In genomic region chr17:31260151-31260550, GRCh38 we compare ENCODE assay signal across 30 cellular contexts. TPM values are rescaled to one million over a fixed set of nuclear protein-coding genes. Genes with fewer than 3 reads are reported as not detected.
A peak's percentile ranks its signal among the peaks of the same experiment; 100 is the strongest.
DNase-seq lines count a peak whose midpoint lies in the region; ATAC-seq, FAIRE-seq and TF ChIP-seq lines count a peak whose summit lies in the region.
"Had no signal": no experiment of that assay in that cellular context is flagged by ENCODE, and none has a peak within 500 bp of the region (broad histone marks: within the 10 kb centered on the region; RNA-seq: fewer than 3 reads in every experiment).

No MANE protein-coding gene starts in this region.

- H2BK15ac ChIP-seq in IMR-90 (ENCODE audit: low read depth, low read length), result no peak overlapping the region

- H3K4me1 ChIP-seq in HepG2 (ENCODE audit: insufficient read depth, low read length) (no peaks in the 10 kb centered on the region), right lobe of liver (no peaks in the 10 kb centered on the region), IMR-90 (ENCODE audit: control insufficient read depth, insufficient read depth, low read length) (no peaks in the 10 kb centered on the region), endodermal cell (ENCODE audit: control insufficient read depth, insufficient read depth, low read length) (no peaks in the 10 kb centered on the region), right atrium auricular region (no peaks in the 10 kb centered on the region)
- H3K4me1 ChIP-seq: BE2C, BLaER1 had no signal

- no peak for FAIRE-seq in HepG2 (lab: Jason Lieb, UNC)
- FAIRE-seq: GM12891, GM19239 had no signal

- TF ChIP-seq POLR2A in HepG2 (IDR thresholded peaks at IDR 0.05; ENCODE audit: insufficient read depth in 1 of 2, low read depth in 2 of 2, low read length in 2 of 2), result no peak
- TF ChIP-seq POLR2A in right lobe of liver (IDR thresholded peaks at IDR 0.05), result no peak
- no peak for TF ChIP-seq POLR2A in IMR-90 (IDR thresholded peaks at IDR 0.05; ENCODE audit: low read depth, low read length)

- no peaks in the 10 kb centered on the region for H3K9me3 Mint-ChIP-seq in endodermal cell
- H3K9me3 Mint-ChIP-seq: CD14-positive monocyte; CD4-positive, alpha-beta memory T cell; CD4-positive, CD25-positive, alpha-beta regulatory T cell; CD8-positive, alpha-beta memory T cell had no signal

- H3K79me2 ChIP-seq in HepG2 (ENCODE audit: insufficient read depth, low read length), result no peaks in the 10 kb centered on the region

- H3K4me1 Mint-ChIP-seq in endodermal cell, result no peaks in the 10 kb centered on the region
- H3K4me1 Mint-ChIP-seq: CD4-positive, alpha-beta memory T cell; CD8-positive, alpha-beta memory T cell had no signal

- H3K27ac ChIP-seq in HepG2 (ENCODE audit: extremely low read length, insufficient read depth, low read length) (no peak overlapping the region), right lobe of liver (no peak overlapping the region), IMR-90 (ENCODE audit: insufficient read depth, low read length) (no peak overlapping the region), endodermal cell (ENCODE audit: low read depth, low read length) (no peak overlapping the region), right atrium auricular region (no peak overlapping the region)
- H3K27ac ChIP-seq: 22Rv1, BLaER1 had no signal

- no peaks in the 10 kb centered on the region for H4K20me1 ChIP-seq in HepG2 (ENCODE audit: insufficient read depth, low read length)
- no peaks in the 10 kb centered on the region for H4K20me1 ChIP-seq in IMR-90 (ENCODE audit: insufficient read depth, low read length)
- H4K20me1 ChIP-seq: BLaER1 had no signal

- H4K91ac ChIP-seq in IMR-90 (ENCODE audit: insufficient read depth, low read depth, low read length), result no peak overlapping the region

- no TSS peak for BruUV-seq in HepG2 (replicated peaks; lab: Mats Ljungman, UMichigan)
- BruUV-seq in IMR-90 (replicated peaks; lab: Mats Ljungman, UMichigan), result no TSS peak

- H3K9ac ChIP-seq in HepG2 (ENCODE audit: insufficient read depth, low read depth, low read length) (no peak overlapping the region), IMR-90 (ENCODE audit: low read depth, low read length) (no peak overlapping the region), endodermal cell (ENCODE audit: extremely low read depth, low read length, poor library complexity, severe bottlenecking) (no peak overlapping the region)
- H3K9ac ChIP-seq: BLaER1 had no signal

- H2BK120ac ChIP-seq in IMR-90 (ENCODE audit: low read depth, low read length), result no peak overlapping the region

- H2BK5ac ChIP-seq in IMR-90 (ENCODE audit: low read depth, low read length, poor library complexity, severe bottlenecking), result no peak overlapping the region

- dilution Hi-C loops in IMR-90 (cut with HindIII; ENCODE audit: low sequenced_read_pairs, unreplicated experiment), result no loop called here

- DNase-seq in HepG2 (ENCODE audit: low spot score), result no peak
- DNase-seq in right lobe of liver, result no peak
- DNase-seq in IMR-90, result no peak
- no peak for DNase-seq in endodermal cell
- DNase-seq in right atrium auricular region (ENCODE audit: low spot score), result no peak
- no peak for DNase-seq in middle frontal gyrus (ENCODE audit: extremely low spot score, low spot score)
- no peak for DNase-seq in GM19240 (ENCODE audit: insufficient read length, low spot score)
- DNase-seq: ACHN; BE2C; C1 segment of cervical spinal cord; CD4-positive, alpha-beta memory T cell; CD4-positive, CD25-positive, alpha-beta regulatory T cell; CD8-positive, alpha-beta memory T cell; COR-L47; DMS 273 treated with DMSO at 0.1 percent for 48 hours; DMS153; DMS53; DMS79; DND-41; EL; GDM1 had no signal

- no peak overlapping the region for H3K4me3 Mint-ChIP-seq in endodermal cell
- H3K4me3 Mint-ChIP-seq: CD14-positive monocyte; CD4-positive, alpha-beta memory T cell; CD4-positive, CD25-positive, alpha-beta regulatory T cell; CD8-positive, alpha-beta memory T cell had no signal

- H3K4me3 ChIP-seq in HepG2 (replicated peaks in 1 of 3; ENCODE audit: insufficient read depth in 1 of 3, low read depth in 2 of 3, low read length in 3 of 3) (no peak overlapping the region), right lobe of liver (no peak overlapping the region), IMR-90 (ENCODE audit: insufficient read depth, low read depth, low read length) (no peak overlapping the region), endodermal cell (ENCODE audit: low read length) (no peak overlapping the region), right atrium auricular region (no peak overlapping the region)
- H3K4me3 ChIP-seq: BLaER1 had no signal

- no peak overlapping the region for H2AK5ac ChIP-seq in IMR-90 (ENCODE audit: low read depth, low read length)

- CTCF ChIA-PET in HepG2 (lab: Yijun Ruan, JAX; ENCODE audit: low intra/inter-chr PET ratio, low total read pairs) (no interaction called here), IMR-90 (lab: Yijun Ruan, JAX) (no interaction called here)

- no peak overlapping the region for H3K4me2 ChIP-seq in HepG2 (ENCODE audit: low read depth, low read length)
- H3K4me2 ChIP-seq in IMR-90 (ENCODE audit: low read depth, low read length), result no peak overlapping the region
- H3K4me2 ChIP-seq: BLaER1 had no signal

- H3K79me1 ChIP-seq in IMR-90 (ENCODE audit: low read depth in 1 of 2, low read length in 2 of 2), result peaks cover 0 to 2% of the 10 kb centered on the region in 2 experiments; a peak in 2 of 4 replicates

- no peak overlapping the region for H3K23ac ChIP-seq in IMR-90 (ENCODE audit: low read depth, low read length)

- H3K27me3 Mint-ChIP-seq in endodermal cell (ENCODE audit: insufficient read depth), result no peaks in the 10 kb centered on the region
- H3K27me3 Mint-ChIP-seq: CD4-positive, alpha-beta memory T cell; CD4-positive, CD25-positive, alpha-beta regulatory T cell; CD8-positive, alpha-beta memory T cell had no signal

- H4K5ac ChIP-seq in IMR-90 (ENCODE audit: low read depth, low read length), result no peak overlapping the region

- in situ Hi-C loops in HepG2 (cut with HindIII; ENCODE audit: extremely low pct_ligation_motif_present, low pct_unique_long_range_greater_than_20kb), result no loop called here
- in situ Hi-C loops in IMR-90 (cut with MboI; ENCODE audit: low sequenced_read_pairs), result no loop called here

- H3K4ac ChIP-seq in IMR-90 (ENCODE audit: low read depth, low read length), result no peak overlapping the region

- no peak for TF ChIP-seq EP300 in HepG2 (IDR thresholded peaks at IDR 0.05; ENCODE audit: low read depth in 2 of 2, low read length in 2 of 2)
- no peak for TF ChIP-seq EP300 in HepG2 (CRISPR knock-in tag; IDR thresholded peaks at IDR 0.05; ENCODE audit: borderline replicate concordance)

- no peak overlapping the region for H3K56ac ChIP-seq in IMR-90 (ENCODE audit: extremely low read depth, insufficient read depth, low read length)

- H3K36me3 Mint-ChIP-seq in endodermal cell (ENCODE audit: low read depth), result peaks cover 29% of the 10 kb centered on the region
- H3K36me3 Mint-ChIP-seq: CD4-positive, CD25-positive, alpha-beta regulatory T cell had no signal

- H3K9me3 ChIP-seq in HepG2 (ENCODE audit: low read length), result no peaks in the 10 kb centered on the region
- no peaks in the 10 kb centered on the region for H3K9me3 ChIP-seq in right lobe of liver
- no peaks in the 10 kb centered on the region for H3K9me3 ChIP-seq in IMR-90 (ENCODE audit: control insufficient read depth, insufficient read depth, low read length)
- H3K9me3 ChIP-seq in endodermal cell (ENCODE audit: control insufficient read depth, low read length), result no peaks in the 10 kb centered on the region
- H3K9me3 ChIP-seq in right atrium auricular region, result no peaks in the 10 kb centered on the region
- H3K9me3 ChIP-seq: BE2C, BLaER1 had no signal

- H2AFZ ChIP-seq in HepG2 (ENCODE audit: low read length) (no peak overlapping the region), IMR-90 (replicated peaks; ENCODE audit: low read length, poor library complexity) (no peak overlapping the region)

- no peak overlapping the region for H3K14ac ChIP-seq in IMR-90 (replicated peaks; ENCODE audit: low read depth, low read length)

- H3K27me3 ChIP-seq in HepG2 (ENCODE audit: control insufficient read depth in 1 of 2, insufficient read depth in 2 of 2, low read length in 2 of 2), result no peaks in the 10 kb centered on the region
- no peaks in the 10 kb centered on the region for H3K27me3 ChIP-seq in right lobe of liver
- H3K27me3 ChIP-seq in IMR-90 (ENCODE audit: control insufficient read depth, insufficient read depth, low read length), result no peaks in the 10 kb centered on the region
- H3K27me3 ChIP-seq in endodermal cell (ENCODE audit: control insufficient read depth, insufficient read depth, low read length, poor library complexity, severe bottlenecking), result no peaks in the 10 kb centered on the region
- H3K27me3 ChIP-seq in right atrium auricular region, result no peaks in the 10 kb centered on the region
- H3K27me3 ChIP-seq: BE2C, BLaER1 had no signal

- H3K18ac ChIP-seq in IMR-90 (ENCODE audit: low read depth, low read length), result no peak overlapping the region

- no peak for TF ChIP-seq CTCF in HepG2 (CRISPR knock-in tag; IDR thresholded peaks at IDR 0.05)
- no peak for TF ChIP-seq CTCF in right lobe of liver (IDR thresholded peaks at IDR 0.05)
- TF ChIP-seq CTCF in IMR-90 (conservative IDR thresholded peaks at IDR 0.05; ENCODE audit: low read depth, low read length), result no peak
- TF ChIP-seq CTCF in endodermal cell (conservative IDR thresholded peaks at IDR 0.05), result no peak
- TF ChIP-seq CTCF in right atrium auricular region (IDR thresholded peaks at IDR 0.05), result no peak

- POLR2A ChIA-PET in HepG2 (lab: Yijun Ruan, JAX), result no interaction called here
- POLR2A ChIA-PET in IMR-90 (lab: Charles Lee; ENCODE audit: unreplicated experiment), result no interaction called here

- TF ChIP-seq RAD21 in HepG2 (CRISPR knock-in tag; IDR thresholded peaks at IDR 0.05) (no peak), IMR-90 (IDR thresholded peaks at IDR 0.05; ENCODE audit: low read length) (no peak)

- H4K8ac ChIP-seq in IMR-90 (ENCODE audit: low read depth in 2 of 2, low read length in 2 of 2), result no peak overlapping the region

- no peak overlapping the region for H2AK9ac ChIP-seq in IMR-90 (replicated peaks; ENCODE audit: low read depth, low read length, poor library complexity)

- no peak for ATAC-seq in HepG2
- ATAC-seq in right lobe of liver, result no peak
- ATAC-seq in IMR-90 (ENCODE audit: low read depth), result no peak

- intact Hi-C loops in HepG2 (cut with micrococcal nuclease; ENCODE audit: unreplicated experiment), result no loop called here
- intact Hi-C loops in right lobe of liver (cut with DNase I), result no loop called here
- intact Hi-C loops in IMR-90 (cut with micrococcal nuclease), result no loop called here

- peaks cover 2 to 26% of the 10 kb centered on the region in 2 experiments for H3K36me3 ChIP-seq in HepG2 (replicated peaks in 1 of 2; ENCODE audit: control insufficient read depth in 1 of 2, insufficient read depth in 2 of 2, low read length in 2 of 2)
- peaks cover 0 to 19% (median 0%) of the 10 kb centered on the region in 4 donors for H3K36me3 ChIP-seq in right lobe of liver
- peaks cover 8% of the 10 kb centered on the region for H3K36me3 ChIP-seq in IMR-90 (ENCODE audit: control insufficient read depth, insufficient read depth, low read length)
- peaks cover 49% of the 10 kb centered on the region for H3K36me3 ChIP-seq in endodermal cell (ENCODE audit: control insufficient read depth, insufficient read depth, low read length)
- peaks cover 29% of the 10 kb centered on the region for H3K36me3 ChIP-seq in right atrium auricular region
- H3K36me3 ChIP-seq: BE2C had no signal

- peak overlapping the region; percentile 26 for H3K27ac Mint-ChIP-seq in endodermal cell
- H3K27ac Mint-ChIP-seq: CD14-positive monocyte; CD8-positive, alpha-beta memory T cell had no signal

- H2BK20ac ChIP-seq in IMR-90 (ENCODE audit: low read depth, low read length), result no peak overlapping the region

- H3K9me1 ChIP-seq in IMR-90 (ENCODE audit: insufficient read depth, low read length), result peaks cover 2% of the 10 kb centered on the region

- 97% methylated on average over 3 of the region's 3 CpGs for WGBS in HepG2 (ENCODE audit: low lambda C conversion rate)
- 95% methylated on average over 3 of the region's 3 CpGs for WGBS in right lobe of liver (ENCODE audit: insufficient coverage, low coverage, low lambda C conversion rate, missing lambda C conversion rate)
- no CpG with 5 or more reads among the region's 3 CpGs for WGBS in IMR-90 (ENCODE audit: extremely low coverage in 2 of 2, insufficient read length in 1 of 2), 2 experiments
- WGBS in endodermal cell (ENCODE audit: insufficient coverage in 1 of 2, insufficient read length in 1 of 2), 2 experiments, result 93 to 100% methylated on average over 3 of the region's 3 CpGs

RNA-seq across cellular contexts. Expression of gene OMG, which starts 36.9 kb away (rescaled TPM):
- total RNA-seq in HepG2 (2016; rRNA removed; fragmentation: Illumina TruSeq; extraction: Trizol) (not detected in 2 replicates), right lobe of liver (under 1 TPM in 2 of 6 experiments, not detected in 4; 0.29 to 0.62 TPM), IMR-90 (2012; rRNA removed) (0.18 TPM in 1 of 2 replicates, not detected in the other), endodermal cell (not detected), right atrium auricular region (under 1 TPM; 0.47 to 0.74 TPM)
- total RNA-seq in HepG2 (2016; cell fraction: cytosol; rRNA removed; fragmentation: Illumina TruSeq; extraction: Trizol; ENCODE audit: low read depth), result not detected in 2 replicates
- total RNA-seq in HepG2 (2016; cell fraction: insoluble cytoplasmic fraction; rRNA removed; fragmentation: Illumina TruSeq; extraction: Trizol), result not detected in 2 replicates
- not detected in 2 replicates for total RNA-seq in HepG2 (2016; cell fraction: membrane; rRNA removed; fragmentation: Illumina TruSeq; extraction: Trizol)
- total RNA-seq in HepG2 (2016; cell fraction: nucleus; rRNA removed; fragmentation: Illumina TruSeq; extraction: Trizol), result not detected in 2 replicates
- polyA plus RNA-seq in HepG2 (2011; rRNA removed) (not detected in 2 replicates), IMR-90 (2012; rRNA removed) (not detected in 2 replicates)
- polyA plus RNA-seq in HepG2 (2011; cell fraction: cytosol; rRNA removed), result not detected in 2 replicates
- polyA plus RNA-seq in HepG2 (2011; cell fraction: nucleus; rRNA removed), result not detected in 2 replicates
- polyA plus RNA-seq in HepG2 (2012), result 0.24 TPM in 1 of 2 replicates, not detected in the other
- polyA plus RNA-seq in HepG2 (2016; cell fraction: cytosol; fragmentation: Illumina TruSeq; extraction: Trizol; ENCODE audit: low read depth), result not detected in 2 replicates
- polyA plus RNA-seq in HepG2 (2016; cell fraction: insoluble cytoplasmic fraction; fragmentation: Illumina TruSeq; extraction: Trizol; ENCODE audit: low read depth), result not detected in 2 replicates
- not detected in 2 replicates for polyA plus RNA-seq in HepG2 (2016; cell fraction: membrane; fragmentation: Illumina TruSeq; extraction: Trizol; ENCODE audit: low read depth)
- not detected in 2 replicates for polyA plus RNA-seq in HepG2 (2016; cell fraction: nucleus; fragmentation: Illumina TruSeq; extraction: Trizol; ENCODE audit: insufficient read depth, low read depth)
- not detected in 2 replicates for polyA minus RNA-seq in HepG2 (2011; rRNA and poly(A)+ RNA removed; ENCODE audit: low replicate concordance)
- not detected in 2 replicates for polyA minus RNA-seq in HepG2 (2011; cell fraction: cytosol; rRNA and poly(A)+ RNA removed)
- polyA minus RNA-seq in HepG2 (2011; cell fraction: nucleus; rRNA and poly(A)+ RNA removed), result 0.37 TPM in 1 of 2 replicates, not detected in the other
- 0.13 TPM in 1 of 2 replicates, not detected in the other for polyA plus RNA-seq in IMR-90 (2012; cell fraction: cytosol; rRNA removed)
- polyA plus RNA-seq in IMR-90 (2012; cell fraction: nucleus; rRNA removed; ENCODE audit: low replicate concordance), result not detected in 2 replicates
- polyA plus RNA-seq in endodermal cell (2013, experiment 1 of 2), result not detected
- polyA plus RNA-seq in endodermal cell (2013, experiment 2 of 2), result not detected
- total RNA-seq: A172, A673, Daoy had no signal
- polyA plus RNA-seq: CD8-positive, alpha-beta memory T cell had no signal

RNA-seq across cellular contexts. Expression of gene EVI2B, which starts 53.7 kb away (rescaled TPM):
- total RNA-seq in HepG2 (2016; rRNA removed; fragmentation: Illumina TruSeq; extraction: Trizol) (not detected in 2 replicates), right lobe of liver (1 to 10 TPM; 1.5 to 9.4 (median 4.9) TPM), IMR-90 (2012; rRNA removed) (under 0.01 TPM in 2 replicates), endodermal cell (not detected), right atrium auricular region (10 to 100 TPM in 1 of 2 donors, 1 to 10 TPM in 1; 5.6 to 11.3 TPM)
- total RNA-seq in HepG2 (2016; cell fraction: cytosol; rRNA removed; fragmentation: Illumina TruSeq; extraction: Trizol; ENCODE audit: low read depth), result not detected in 2 replicates
- total RNA-seq in HepG2 (2016; cell fraction: insoluble cytoplasmic fraction; rRNA removed; fragmentation: Illumina TruSeq; extraction: Trizol), result not detected in 2 replicates
- total RNA-seq in HepG2 (2016; cell fraction: membrane; rRNA removed; fragmentation: Illumina TruSeq; extraction: Trizol), result not detected in 2 replicates
- not detected in 2 replicates for total RNA-seq in HepG2 (2016; cell fraction: nucleus; rRNA removed; fragmentation: Illumina TruSeq; extraction: Trizol)
- polyA plus RNA-seq in HepG2 (2011; rRNA removed) (not detected in 2 replicates), IMR-90 (2012; rRNA removed) (0.17 and 0.24 TPM in 2 replicates)
- not detected in 2 replicates for polyA plus RNA-seq in HepG2 (2011; cell fraction: cytosol; rRNA removed)
- polyA plus RNA-seq in HepG2 (2011; cell fraction: nucleus; rRNA removed), result not detected in 2 replicates
- polyA plus RNA-seq in HepG2 (2012), result not detected in 2 replicates
- polyA plus RNA-seq in HepG2 (2016; cell fraction: cytosol; fragmentation: Illumina TruSeq; extraction: Trizol; ENCODE audit: low read depth), result not detected in 2 replicates
- polyA plus RNA-seq in HepG2 (2016; cell fraction: insoluble cytoplasmic fraction; fragmentation: Illumina TruSeq; extraction: Trizol; ENCODE audit: low read depth), result not detected in 2 replicates
- not detected in 2 replicates for polyA plus RNA-seq in HepG2 (2016; cell fraction: membrane; fragmentation: Illumina TruSeq; extraction: Trizol; ENCODE audit: low read depth)
- not detected in 2 replicates for polyA plus RNA-seq in HepG2 (2016; cell fraction: nucleus; fragmentation: Illumina TruSeq; extraction: Trizol; ENCODE audit: insufficient read depth, low read depth)
- not detected in 2 replicates for polyA minus RNA-seq in HepG2 (2011; rRNA and poly(A)+ RNA removed; ENCODE audit: low replicate concordance)
- not detected in 2 replicates for polyA minus RNA-seq in HepG2 (2011; cell fraction: cytosol; rRNA and poly(A)+ RNA removed)
- 0.13 TPM in 1 of 2 replicates, not detected in the other for polyA minus RNA-seq in HepG2 (2011; cell fraction: nucleus; rRNA and poly(A)+ RNA removed)
- 0.02 and 0.05 TPM in 2 replicates for polyA plus RNA-seq in IMR-90 (2012; cell fraction: cytosol; rRNA removed)
- 0.09 TPM in 1 of 2 replicates, not detected in the other for polyA plus RNA-seq in IMR-90 (2012; cell fraction: nucleus; rRNA removed; ENCODE audit: low replicate concordance)
- not detected for polyA plus RNA-seq in endodermal cell (2013, experiment 1 of 2)
- polyA plus RNA-seq in endodermal cell (2013, experiment 2 of 2), result not detected
- total RNA-seq: Daoy, G401 had no signal
